In genomic region chr7:130156140-130156539, GRCh38 we compare ENCODE assay signal across 26 cellular contexts. TPM values are rescaled to one million over a fixed set of nuclear protein-coding genes. Genes with fewer than 3 reads are reported as not detected.
DNase-seq lines count a peak whose midpoint lies in the region; ATAC-seq and TF ChIP-seq lines count a peak whose summit lies in the region.
"Had no signal": no experiment of that assay in that cellular context is flagged by ENCODE, and none has a peak within 500 bp of the region (broad histone marks: within the 10 kb centered on the region; RNA-seq: fewer than 3 reads in every experiment).

No MANE protein-coding gene starts in this region.

- peaks cover 2% of the 10 kb centered on the region for H3K4me1 Mint-ChIP-seq in osteocyte (ENCODE audit: unreplicated experiment)
- H3K4me1 Mint-ChIP-seq: CD14-positive monocyte; CD4-positive, alpha-beta memory T cell; CD8-positive, alpha-beta memory T cell had no signal

- no peak overlapping the region for H3K27ac Mint-ChIP-seq in osteocyte (ENCODE audit: unreplicated experiment)
- H3K27ac Mint-ChIP-seq: CD4-positive, alpha-beta memory T cell; CD8-positive, alpha-beta memory T cell had no signal

- no peak for TF ChIP-seq EP300 in tibial nerve (IDR thresholded peaks at IDR 0.05)

- TF ChIP-seq CTCF in osteocyte (IDR thresholded peaks at IDR 0.05) (no peak), tibial nerve (IDR thresholded peaks at IDR 0.05) (no peak)

- peaks cover 0 to 39% (median 0%) of the 10 kb centered on the region in 3 donors for H3K36me3 ChIP-seq in tibial nerve
- H3K36me3 ChIP-seq: BE2C had no signal

- TF ChIP-seq POLR2A in tibial nerve (IDR thresholded peaks at IDR 0.05): no peak

- no peak overlapping the region for H3K4me3 Mint-ChIP-seq in osteocyte (ENCODE audit: unreplicated experiment)
- H3K4me3 Mint-ChIP-seq: CD14-positive monocyte; CD4-positive, alpha-beta memory T cell; CD4-positive, CD25-positive, alpha-beta regulatory T cell had no signal

- H3K9me3 Mint-ChIP-seq in osteocyte (ENCODE audit: unreplicated experiment): peaks cover 7% of the 10 kb centered on the region

- peaks cover 0 to 26% (median 0%) of the 10 kb centered on the region in 4 donors for H3K9me3 ChIP-seq in tibial nerve

- DNase-seq in mesenteric fat pad (ENCODE audit: low spot score) (peak; percentile 51), osteocyte (ENCODE audit: extremely low spot score, unreplicated experiment) (peak; percentile 64), NCI-H1105 (lab: John Stamatoyannopoulos, UW) (no peak), tibial nerve (ENCODE audit: low spot score in 2 of 2) (no peak)
- DNase-seq: 8988T; ACHN; BE2C; C1 segment of cervical spinal cord; CD4-positive, alpha-beta memory T cell; CD4-positive, CD25-positive, alpha-beta regulatory T cell; CD8-positive, alpha-beta memory T cell; COR-L47; DMS 273 treated with DMSO at 0.1 percent for 48 hours; DMS153; DMS53; DMS79; DND-41; EL; GDM1 had no signal

- H3K36me3 Mint-ChIP-seq in osteocyte (ENCODE audit: unreplicated experiment): peaks cover 25% of the 10 kb centered on the region

- no peak for ATAC-seq in GM21515 (IDR thresholded peaks at IDR 0.05; ENCODE audit: unreplicated experiment)
- ATAC-seq: GM12878 had no signal

- H3K27me3 ChIP-seq in tibial nerve: no peaks in the 10 kb centered on the region
- H3K27me3 ChIP-seq: BE2C had no signal

- 98 to 99% methylated on average over 7 of the region's 7 CpGs for WGBS in tibial nerve, 2 donors

- H3K4me1 ChIP-seq in tibial nerve: peaks cover 0 to 20% (median 11%) of the 10 kb centered on the region in 4 donors

- H3K27me3 Mint-ChIP-seq in osteocyte (ENCODE audit: unreplicated experiment): no peaks in the 10 kb centered on the region
- H3K27me3 Mint-ChIP-seq: CD4-positive, CD25-positive, alpha-beta regulatory T cell had no signal

- no peak overlapping the region for H3K27ac ChIP-seq in tibial nerve
- H3K27ac ChIP-seq: BLaER1 had no signal

- H3K4me3 ChIP-seq in tibial nerve: no peak overlapping the region
- H3K4me3 ChIP-seq: BLaER1, GM12878 had no signal

RNA-seq across cellular contexts. Expression of gene TMEM209, which starts 49.1 kb away (rescaled TPM):
- total RNA-seq in mesenteric fat pad (17.2 TPM), osteocyte (22.7 and 23.4 TPM in 2 replicates), tibial nerve (10 to 100 TPM in 2 of 4 donors, 1 to 10 TPM in 2; 9.6 to 17.3 (median 12.5) TPM)

RNA-seq across cellular contexts. Expression of gene SSMEM1, which starts 51.5 kb away (rescaled TPM):
- total RNA-seq in mesenteric fat pad (0.39 TPM), osteocyte (not detected in 2 replicates), tibial nerve (not detected)
- total RNA-seq: A673; CD4-positive, alpha-beta memory T cell; CD4-positive, CD25-positive, alpha-beta regulatory T cell; CD8-positive, alpha-beta memory T cell; Daoy; G401; GM12878 had no signal

Comparison
In these comparisons a context has a peak if more than half of its experiments do, and no peak if none do; other contexts are left out.
1. DNase-seq: peak in mesenteric fat pad (single experiment) and osteocyte (single experiment); none in NCI-H1105 (single experiment) and tibial nerve (0 of 2).